Comparison of ENCODE assay signal across 1 cellular context in the genomic region with DNA sequence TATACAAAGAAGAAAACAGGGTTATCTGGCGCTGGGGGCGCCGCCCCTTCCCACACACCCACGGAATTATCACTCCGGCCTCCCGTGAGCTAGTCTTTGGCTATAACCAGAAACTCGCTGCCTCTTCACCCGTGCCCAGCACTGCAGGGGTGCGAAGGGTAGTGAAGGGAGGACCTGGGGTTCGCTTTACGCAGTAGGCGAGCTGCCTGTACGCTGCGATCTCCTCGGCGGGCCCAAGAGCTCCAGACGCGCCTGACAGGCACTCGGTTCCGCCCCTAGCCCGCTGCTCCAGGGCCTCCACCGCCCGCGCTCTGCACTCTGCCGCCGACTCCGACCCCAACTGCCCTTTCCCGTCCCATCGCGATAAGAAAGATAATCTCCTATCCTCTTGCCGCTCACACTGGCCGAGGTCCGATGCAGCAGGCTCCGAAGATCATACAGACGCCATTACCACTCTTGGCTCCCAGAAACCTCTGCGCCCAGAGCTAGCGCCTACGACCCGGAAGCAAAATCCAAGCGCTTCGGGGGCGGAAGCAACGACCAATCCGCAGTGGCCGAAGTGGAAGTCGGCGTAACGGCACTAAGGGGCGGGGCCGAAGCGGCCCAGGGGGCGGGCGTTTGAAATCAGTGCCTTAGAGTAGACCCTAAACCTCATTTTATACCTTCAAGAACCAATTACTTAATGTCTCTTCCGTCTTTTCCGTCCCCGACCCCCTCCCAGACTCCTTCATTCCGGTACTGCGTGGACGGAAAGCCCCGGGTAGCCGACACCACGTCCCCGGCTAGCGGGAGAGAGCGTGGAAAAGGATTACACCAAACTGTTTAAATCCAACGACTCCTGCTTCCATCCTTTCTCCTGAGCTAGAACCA.
TF ChIP-seq lines count a peak whose summit lies in the region.

A gene (minus strand): TSS at position 458 of the 870 bp plus-strand sequence. CDS start 1,371 bp downstream, outside the sequence.
A gene (plus strand): TSS at position 611 of the 870 bp plus-strand sequence. CDS start 23,664 bp downstream, outside the sequence.

TF ChIP-seq in K562, 482 proteins besides CTCF, POLR2A, EP300 and RAD21 (continued from another document and continues in another):
- TF ChIP-seq, protein P1, sequence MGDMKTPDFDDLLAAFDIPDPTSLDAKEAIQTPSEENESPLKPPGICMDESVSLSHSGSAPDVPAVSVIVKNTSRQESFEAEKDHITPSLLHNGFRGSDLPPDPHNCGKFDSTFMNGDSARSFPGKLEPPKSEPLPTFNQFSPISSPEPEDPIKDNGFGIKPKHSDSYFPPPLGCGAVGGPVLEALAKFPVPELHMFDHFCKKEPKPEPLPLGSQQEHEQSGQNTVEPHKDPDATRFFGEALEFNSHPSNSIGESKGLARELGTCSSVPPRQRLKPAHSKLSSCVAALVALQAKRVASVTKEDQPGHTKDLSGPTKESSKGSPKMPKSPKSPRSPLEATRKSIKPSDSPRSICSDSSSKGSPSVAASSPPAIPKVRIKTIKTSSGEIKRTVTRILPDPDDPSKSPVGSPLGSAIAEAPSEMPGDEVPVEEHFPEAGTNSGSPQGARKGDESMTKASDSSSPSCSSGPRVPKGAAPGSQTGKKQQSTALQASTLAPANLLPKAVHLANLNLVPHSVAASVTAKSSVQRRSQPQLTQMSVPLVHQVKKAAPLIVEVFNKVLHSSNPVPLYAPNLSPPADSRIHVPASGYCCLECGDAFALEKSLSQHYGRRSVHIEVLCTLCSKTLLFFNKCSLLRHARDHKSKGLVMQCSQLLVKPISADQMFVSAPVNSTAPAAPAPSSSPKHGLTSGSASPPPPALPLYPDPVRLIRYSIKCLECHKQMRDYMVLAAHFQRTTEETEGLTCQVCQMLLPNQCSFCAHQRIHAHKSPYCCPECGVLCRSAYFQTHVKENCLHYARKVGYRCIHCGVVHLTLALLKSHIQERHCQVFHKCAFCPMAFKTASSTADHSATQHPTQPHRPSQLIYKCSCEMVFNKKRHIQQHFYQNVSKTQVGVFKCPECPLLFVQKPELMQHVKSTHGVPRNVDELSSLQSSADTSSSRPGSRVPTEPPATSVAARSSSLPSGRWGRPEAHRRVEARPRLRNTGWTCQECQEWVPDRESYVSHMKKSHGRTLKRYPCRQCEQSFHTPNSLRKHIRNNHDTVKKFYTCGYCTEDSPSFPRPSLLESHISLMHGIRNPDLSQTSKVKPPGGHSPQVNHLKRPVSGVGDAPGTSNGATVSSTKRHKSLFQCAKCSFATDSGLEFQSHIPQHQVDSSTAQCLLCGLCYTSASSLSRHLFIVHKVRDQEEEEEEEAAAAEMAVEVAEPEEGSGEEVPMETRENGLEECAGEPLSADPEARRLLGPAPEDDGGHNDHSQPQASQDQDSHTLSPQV (IDR thresholded peaks at IDR 0.05): no peak
- TF ChIP-seq HDAC8 (tag; IDR thresholded peaks at IDR 0.05) (no peak), ZNF263 (CRISPR knock-in tag; IDR thresholded peaks at IDR 0.05; ENCODE audit: borderline replicate concordance) (no peak), ZC3H11A (IDR thresholded peaks at IDR 0.05; ENCODE audit: low read depth, low read length) (no peak), SPI1 (IDR thresholded peaks at IDR 0.05; ENCODE audit: borderline replicate concordance, low read depth, low read length) (no peak), TBL1XR1 (IDR thresholded peaks at IDR 0.05; ENCODE audit: low read length in 2 of 2) (0 out of 4 replicates have a peak, but pooled peaks of 1 of the 2 experiments have one; percentile 24), YY1 (IDR thresholded peaks at IDR 0.05; ENCODE audit: borderline replicate concordance in 1 of 3, control insufficient read depth in 1 of 3, extremely low read depth in 1 of 3, insufficient read depth in 3 of 3, insufficient read length in 1 of 3, insufficient replicate concordance in 2 of 3, low read depth in 1 of 3, low read length in 2 of 3) (peak; percentile 68 to 95 (median 94)), KLF13 (tag; IDR thresholded peaks at IDR 0.05; ENCODE audit: borderline replicate concordance, low read depth) (no peak; the same call in 1 of the 2 replicates), RHOXF2B (CRISPR knock-in tag; conservative IDR thresholded peaks at IDR 0.05) (no peak), FOXK1 (CRISPR knock-in tag; IDR thresholded peaks at IDR 0.05; ENCODE audit: borderline replicate concordance) (no peak), RBM15 (IDR thresholded peaks at IDR 0.05; ENCODE audit: insufficient read depth, low read length) (no peak), DACH1 (IDR thresholded peaks at IDR 0.05; ENCODE audit: partially characterized antibody) (no peak), ZNF140 (CRISPR knock-in tag; IDR thresholded peaks at IDR 0.05) (no peak), TCF3 (CRISPR knock-in tag; IDR thresholded peaks at IDR 0.05) (no peak), ZNF384 (IDR thresholded peaks at IDR 0.05; ENCODE audit: low read depth, low read length) (no peak), RBM22 (IDR thresholded peaks at IDR 0.05; ENCODE audit: low read depth, low read length, poor library complexity, severe bottlenecking) (no peak), ZNF165 (CRISPR knock-in tag; IDR thresholded peaks at IDR 0.05; ENCODE audit: borderline replicate concordance) (no peak), ZNF76 (CRISPR knock-in tag; IDR thresholded peaks at IDR 0.05; ENCODE audit: borderline replicate concordance) (peak; percentile 82; the same call in 1 of the 2 replicates)
- TF ChIP-seq, protein P2, sequence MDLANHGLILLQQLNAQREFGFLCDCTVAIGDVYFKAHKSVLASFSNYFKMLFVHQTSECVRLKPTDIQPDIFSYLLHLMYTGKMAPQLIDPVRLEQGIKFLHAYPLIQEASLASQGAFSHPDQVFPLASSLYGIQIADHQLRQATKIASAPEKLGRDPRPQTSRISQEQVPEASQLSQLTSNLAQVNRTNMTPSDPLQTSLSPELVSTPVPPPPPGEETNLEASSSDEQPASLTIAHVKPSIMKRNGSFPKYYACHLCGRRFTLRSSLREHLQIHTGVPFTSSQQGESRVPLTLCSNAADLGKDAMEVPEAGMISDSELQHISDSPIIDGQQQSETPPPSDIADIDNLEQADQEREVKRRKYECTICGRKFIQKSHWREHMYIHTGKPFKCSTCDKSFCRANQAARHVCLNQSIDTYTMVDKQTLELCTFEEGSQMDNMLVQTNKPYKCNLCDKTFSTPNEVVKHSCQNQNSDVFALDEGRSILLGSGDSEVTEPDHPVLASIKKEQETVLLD (IDR thresholded peaks at IDR 0.05): no peak
- TF ChIP-seq, protein P3, sequence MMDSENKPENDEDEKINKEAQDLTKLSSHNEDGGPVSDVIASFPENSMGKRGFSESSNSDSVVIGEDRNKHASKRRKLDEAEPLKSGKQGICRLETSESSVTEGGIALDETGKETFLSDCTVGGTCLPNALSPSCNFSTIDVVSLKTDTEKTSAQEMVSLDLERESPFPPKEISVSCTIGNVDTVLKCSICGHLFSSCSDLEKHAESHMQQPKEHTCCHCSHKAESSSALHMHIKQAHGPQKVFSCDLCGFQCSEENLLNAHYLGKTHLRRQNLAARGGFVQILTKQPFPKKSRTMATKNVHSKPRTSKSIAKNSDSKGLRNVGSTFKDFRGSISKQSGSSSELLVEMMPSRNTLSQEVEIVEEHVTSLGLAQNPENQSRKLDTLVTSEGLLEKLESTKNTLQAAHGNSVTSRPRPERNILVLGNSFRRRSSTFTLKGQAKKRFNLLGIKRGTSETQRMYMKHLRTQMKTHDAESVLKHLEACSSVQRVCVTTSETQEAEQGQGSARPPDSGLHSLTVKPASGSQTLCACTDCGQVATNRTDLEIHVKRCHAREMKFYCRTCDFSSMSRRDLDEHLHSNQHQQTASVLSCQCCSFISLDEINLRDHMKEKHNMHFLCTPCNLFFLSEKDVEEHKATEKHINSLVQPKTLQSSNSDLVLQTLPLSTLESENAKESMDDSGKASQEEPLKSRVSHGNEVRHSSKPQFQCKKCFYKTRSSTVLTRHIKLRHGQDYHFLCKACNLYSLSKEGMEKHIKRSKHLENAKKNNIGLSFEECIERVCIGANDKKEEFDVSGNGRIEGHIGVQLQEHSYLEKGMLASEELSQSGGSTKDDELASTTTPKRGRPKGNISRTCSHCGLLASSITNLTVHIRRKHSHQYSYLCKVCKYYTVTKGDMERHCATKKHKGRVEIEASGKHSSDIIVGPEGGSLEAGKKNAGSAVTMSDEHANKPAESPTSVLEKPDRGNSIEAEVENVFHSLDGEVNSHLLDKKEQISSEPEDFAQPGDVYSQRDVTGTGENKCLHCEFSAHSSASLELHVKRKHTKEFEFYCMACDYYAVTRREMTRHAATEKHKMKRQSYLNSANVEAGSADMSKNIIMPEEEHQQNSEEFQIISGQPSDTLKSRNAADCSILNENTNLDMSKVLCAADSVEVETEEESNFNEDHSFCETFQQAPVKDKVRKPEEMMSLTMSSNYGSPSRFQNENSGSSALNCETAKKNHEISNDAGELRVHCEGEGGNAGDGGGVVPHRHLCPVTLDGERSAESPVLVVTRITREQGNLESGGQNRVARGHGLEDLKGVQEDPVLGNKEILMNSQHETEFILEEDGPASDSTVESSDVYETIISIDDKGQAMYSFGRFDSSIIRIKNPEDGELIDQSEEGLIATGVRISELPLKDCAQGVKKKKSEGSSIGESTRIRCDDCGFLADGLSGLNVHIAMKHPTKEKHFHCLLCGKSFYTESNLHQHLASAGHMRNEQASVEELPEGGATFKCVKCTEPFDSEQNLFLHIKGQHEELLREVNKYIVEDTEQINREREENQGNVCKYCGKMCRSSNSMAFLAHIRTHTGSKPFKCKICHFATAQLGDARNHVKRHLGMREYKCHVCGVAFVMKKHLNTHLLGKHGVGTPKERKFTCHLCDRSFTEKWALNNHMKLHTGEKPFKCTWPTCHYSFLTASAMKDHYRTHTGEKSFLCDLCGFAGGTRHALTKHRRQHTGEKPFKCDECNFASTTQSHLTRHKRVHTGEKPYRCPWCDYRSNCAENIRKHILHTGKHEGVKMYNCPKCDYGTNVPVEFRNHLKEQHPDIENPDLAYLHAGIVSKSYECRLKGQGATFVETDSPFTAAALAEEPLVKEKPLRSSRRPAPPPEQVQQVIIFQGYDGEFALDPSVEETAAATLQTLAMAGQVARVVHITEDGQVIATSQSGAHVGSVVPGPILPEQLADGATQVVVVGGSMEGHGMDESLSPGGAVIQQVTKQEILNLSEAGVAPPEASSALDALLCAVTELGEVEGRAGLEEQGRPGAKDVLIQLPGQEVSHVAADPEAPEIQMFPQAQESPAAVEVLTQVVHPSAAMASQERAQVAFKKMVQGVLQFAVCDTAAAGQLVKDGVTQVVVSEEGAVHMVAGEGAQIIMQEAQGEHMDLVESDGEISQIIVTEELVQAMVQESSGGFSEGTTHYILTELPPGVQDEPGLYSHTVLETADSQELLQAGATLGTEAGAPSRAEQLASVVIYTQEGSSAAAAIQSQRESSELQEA (IDR thresholded peaks at IDR 0.05; ENCODE audit: low read depth): no peak
- TF ChIP-seq, protein P4, sequence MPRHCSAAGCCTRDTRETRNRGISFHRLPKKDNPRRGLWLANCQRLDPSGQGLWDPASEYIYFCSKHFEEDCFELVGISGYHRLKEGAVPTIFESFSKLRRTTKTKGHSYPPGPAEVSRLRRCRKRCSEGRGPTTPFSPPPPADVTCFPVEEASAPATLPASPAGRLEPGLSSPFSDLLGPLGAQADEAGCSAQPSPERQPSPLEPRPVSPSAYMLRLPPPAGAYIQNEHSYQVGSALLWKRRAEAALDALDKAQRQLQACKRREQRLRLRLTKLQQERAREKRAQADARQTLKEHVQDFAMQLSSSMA (CRISPR knock-in tag; IDR thresholded peaks at IDR 0.05): no peak
- TF ChIP-seq, protein P5, sequence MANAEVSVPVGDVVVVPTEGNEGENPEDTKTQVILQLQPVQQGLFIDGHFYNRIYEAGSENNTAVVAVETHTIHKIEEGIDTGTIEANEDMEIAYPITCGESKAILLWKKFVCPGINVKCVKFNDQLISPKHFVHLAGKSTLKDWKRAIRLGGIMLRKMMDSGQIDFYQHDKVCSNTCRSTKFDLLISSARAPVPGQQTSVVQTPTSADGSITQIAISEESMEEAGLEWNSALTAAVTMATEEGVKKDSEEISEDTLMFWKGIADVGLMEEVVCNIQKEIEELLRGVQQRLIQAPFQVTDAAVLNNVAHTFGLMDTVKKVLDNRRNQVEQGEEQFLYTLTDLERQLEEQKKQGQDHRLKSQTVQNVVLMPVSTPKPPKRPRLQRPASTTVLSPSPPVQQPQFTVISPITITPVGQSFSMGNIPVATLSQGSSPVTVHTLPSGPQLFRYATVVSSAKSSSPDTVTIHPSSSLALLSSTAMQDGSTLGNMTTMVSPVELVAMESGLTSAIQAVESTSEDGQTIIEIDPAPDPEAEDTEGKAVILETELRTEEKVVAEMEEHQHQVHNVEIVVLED (CRISPR knock-in tag; IDR thresholded peaks at IDR 0.05): peak; percentile 77
- TF ChIP-seq, protein P6, sequence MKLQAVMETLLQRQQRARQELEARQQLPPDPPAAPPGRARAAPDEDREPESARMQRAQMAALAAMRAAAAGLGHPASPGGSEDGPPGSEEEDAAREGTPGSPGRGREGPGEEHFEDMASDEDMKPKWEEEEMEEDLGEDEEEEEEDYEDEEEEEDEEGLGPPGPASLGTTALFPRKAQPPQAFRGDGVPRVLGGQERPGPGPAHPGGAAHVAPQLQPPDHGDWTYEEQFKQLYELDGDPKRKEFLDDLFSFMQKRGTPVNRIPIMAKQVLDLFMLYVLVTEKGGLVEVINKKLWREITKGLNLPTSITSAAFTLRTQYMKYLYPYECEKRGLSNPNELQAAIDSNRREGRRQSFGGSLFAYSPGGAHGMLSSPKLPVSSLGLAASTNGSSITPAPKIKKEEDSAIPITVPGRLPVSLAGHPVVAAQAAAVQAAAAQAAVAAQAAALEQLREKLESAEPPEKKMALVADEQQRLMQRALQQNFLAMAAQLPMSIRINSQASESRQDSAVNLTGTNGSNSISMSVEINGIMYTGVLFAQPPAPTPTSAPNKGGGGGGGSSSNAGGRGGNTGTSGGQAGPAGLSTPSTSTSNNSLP (IDR thresholded peaks at IDR 0.05; ENCODE audit: borderline replicate concordance, low read depth, low read length): no peak
- TF ChIP-seq, protein P7, sequence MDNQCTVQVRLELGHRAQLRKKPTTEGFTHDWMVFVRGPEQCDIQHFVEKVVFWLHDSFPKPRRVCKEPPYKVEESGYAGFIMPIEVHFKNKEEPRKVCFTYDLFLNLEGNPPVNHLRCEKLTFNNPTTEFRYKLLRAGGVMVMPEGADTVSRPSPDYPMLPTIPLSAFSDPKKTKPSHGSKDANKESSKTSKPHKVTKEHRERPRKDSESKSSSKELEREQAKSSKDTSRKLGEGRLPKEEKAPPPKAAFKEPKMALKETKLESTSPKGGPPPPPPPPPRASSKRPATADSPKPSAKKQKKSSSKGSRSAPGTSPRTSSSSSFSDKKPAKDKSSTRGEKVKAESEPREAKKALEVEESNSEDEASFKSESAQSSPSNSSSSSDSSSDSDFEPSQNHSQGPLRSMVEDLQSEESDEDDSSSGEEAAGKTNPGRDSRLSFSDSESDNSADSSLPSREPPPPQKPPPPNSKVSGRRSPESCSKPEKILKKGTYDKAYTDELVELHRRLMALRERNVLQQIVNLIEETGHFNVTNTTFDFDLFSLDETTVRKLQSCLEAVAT (IDR thresholded peaks at IDR 0.05): no peak
- TF ChIP-seq, protein P8, sequence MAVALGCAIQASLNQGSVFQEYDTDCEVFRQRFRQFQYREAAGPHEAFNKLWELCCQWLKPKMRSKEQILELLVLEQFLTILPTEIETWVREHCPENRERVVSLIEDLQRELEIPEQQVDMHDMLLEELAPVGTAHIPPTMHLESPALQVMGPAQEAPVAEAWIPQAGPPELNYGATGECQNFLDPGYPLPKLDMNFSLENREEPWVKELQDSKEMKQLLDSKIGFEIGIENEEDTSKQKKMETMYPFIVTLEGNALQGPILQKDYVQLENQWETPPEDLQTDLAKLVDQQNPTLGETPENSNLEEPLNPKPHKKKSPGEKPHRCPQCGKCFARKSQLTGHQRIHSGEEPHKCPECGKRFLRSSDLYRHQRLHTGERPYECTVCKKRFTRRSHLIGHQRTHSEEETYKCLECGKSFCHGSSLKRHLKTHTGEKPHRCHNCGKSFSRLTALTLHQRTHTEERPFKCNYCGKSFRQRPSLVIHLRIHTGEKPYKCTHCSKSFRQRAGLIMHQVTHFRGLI (CRISPR knock-in tag; IDR thresholded peaks at IDR 0.05): no peak
